ENCODE assay signal across 28 cellular contexts in the genomic region with DNA sequence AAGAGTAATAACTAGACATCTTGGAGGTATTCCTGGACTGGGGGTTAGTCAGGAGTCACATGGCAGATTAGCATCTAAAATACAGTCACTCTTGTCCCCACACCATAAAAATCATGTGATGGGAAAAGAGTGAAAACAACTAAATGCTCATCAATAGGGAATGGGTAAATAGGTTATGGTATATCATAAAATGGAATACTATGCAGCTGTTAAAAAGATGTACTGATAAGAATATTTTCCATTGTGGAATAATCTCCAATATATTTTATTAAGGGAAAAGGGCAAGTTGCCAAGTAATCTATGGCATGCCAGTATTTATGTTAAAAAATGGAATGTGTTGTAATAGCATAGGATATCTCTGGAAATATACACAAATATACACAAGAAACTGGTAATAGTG.
"Had no signal": no experiment of that assay in that cellular context is flagged by ENCODE, and none has a peak within 500 bp of the region (broad histone marks: within the 10 kb centered on the region; RNA-seq: fewer than 3 reads in every experiment).

No MANE protein-coding gene starts in this region.

- H3K27ac ChIP-seq: neural progenitor cell, ovary, parathyroid adenoma, psoas muscle, right lobe of liver, sigmoid colon, stomach, thoracic aorta, thyroid gland, tibial nerve, upper lobe of left lung, vagina had no signal

- H3K4me2 ChIP-seq: neural progenitor cell had no signal

- ATAC-seq: psoas muscle; right cardiac atrium; right lobe of liver; stimulated activated effector memory CD8-positive, alpha-beta T cell treated with anti-CD3 and anti-CD28 coated beads, Interleukin-12 subunit alpha, Interleukin-12 subunit beta, amount 100 ng/mL, for 72 hours; stimulated activated naive B cell treated with anti-CD40 and anti-IgM and Interleukin-4, amounts not matched to agents 10 μg/mL and 1 μg/mL and 100 μg/mL, for 72 hours had no signal

- H3K9me3 ChIP-seq: ovary, psoas muscle, right lobe of liver, sigmoid colon, stomach, thoracic aorta, thyroid gland, vagina had no signal

- H3K27me3 ChIP-seq: neural progenitor cell, ovary, right lobe of liver, sigmoid colon, stomach, thyroid gland, tibial nerve, upper lobe of left lung, vagina had no signal

- H3K27me3 Mint-ChIP-seq: progenitor cell of endocrine pancreas; stimulated activated naive B cell treated with anti-CD40 and anti-IgM and Interleukin-4, amounts not matched to agents 10 μg/mL and 1 μg/mL and 100 μg/mL, for 72 hours had no signal

- H3K79me2 ChIP-seq: parathyroid adenoma had no signal

- H3K9ac ChIP-seq: neural progenitor cell, parathyroid adenoma had no signal

- H3K9me3 Mint-ChIP-seq: stimulated activated effector memory CD8-positive, alpha-beta T cell treated with anti-CD3 and anti-CD28 coated beads, Interleukin-12 subunit alpha, Interleukin-12 subunit beta, amount 100 ng/mL, for 72 hours; stimulated activated naive B cell treated with anti-CD40 and anti-IgM and Interleukin-4, amounts not matched to agents 10 μg/mL and 1 μg/mL and 100 μg/mL, for 72 hours; stimulated activated naive CD8-positive, alpha-beta T cell treated with anti-CD3 and anti-CD28 coated beads, Interleukin-15, Interleukin-2, amounts not matched to agents 100 ng/mL and 50 ng/mL, for 24 hours had no signal

- H3K27ac Mint-ChIP-seq: nephron; neural progenitor cell; progenitor cell of endocrine pancreas; stimulated activated effector memory CD8-positive, alpha-beta T cell treated with anti-CD3 and anti-CD28 coated beads, Interleukin-12 subunit alpha, Interleukin-12 subunit beta, amount 100 ng/mL, for 72 hours; stimulated activated naive B cell treated with anti-CD40 and anti-IgM and Interleukin-4, amounts not matched to agents 10 μg/mL and 1 μg/mL and 100 μg/mL, for 72 hours; stimulated activated naive CD8-positive, alpha-beta T cell treated with anti-CD3 and anti-CD28 coated beads, Interleukin-15, Interleukin-2, amounts not matched to agents 100 ng/mL and 50 ng/mL, for 24 hours had no signal

- H3K36me3 ChIP-seq: ovary, right lobe of liver, sigmoid colon, stomach, thoracic aorta, thyroid gland, tibial nerve, upper lobe of left lung, vagina had no signal

- DNase-seq: occipital lobe; ovary; posterior cingulate gyrus; psoas muscle; right cardiac atrium; right lobe of liver; sigmoid colon; small intestine; stimulated activated CD4-positive, alpha-beta T cell treated with anti-CD3 and anti-CD28 coated beads, Interleukin-15, amount 100 ng/mL, for 24 hours; stimulated activated CD4-positive, alpha-beta T cell treated with anti-CD3 and anti-CD28 coated beads, Interleukin-2, amount 100 ng/mL, for 24 hours; stimulated activated CD4-positive, alpha-beta T cell treated with anti-CD3 and anti-CD28 coated beads, Interleukin-2, amount 100 ng/mL, for 48 hours; stimulated activated CD4-positive, alpha-beta T cell treated with anti-CD3 and anti-CD28 coated beads, Interleukin-4, amount 100 ng/mL, for 24 hours; stimulated activated naive B cell treated with anti-CD40 and anti-IgM and Interleukin-4, amounts not matched to agents 10 μg/mL and 1 μg/mL and 100 μg/mL, for 72 hours; stimulated activated naive CD4-positive, alpha-beta T cell treated with Interleukin-2 at 50 U/mL for 16 hours; stomach; thyroid gland; trophoblast cell; upper lobe of left lung had no signal

- H3K4me1 ChIP-seq: psoas muscle, right lobe of liver had no signal

- FAIRE-seq: small intestine, urothelium cell line had no signal

- H2AFZ ChIP-seq: neural progenitor cell, parathyroid adenoma had no signal

- H3K4me3 ChIP-seq: neural progenitor cell, ovary, psoas muscle, right lobe of liver, sigmoid colon, stomach, thoracic aorta, thyroid gland, tibial nerve, upper lobe of left lung, vagina had no signal

- H3K4me3 Mint-ChIP-seq: nephron; neural progenitor cell; stimulated activated effector memory CD8-positive, alpha-beta T cell treated with anti-CD3 and anti-CD28 coated beads, Interleukin-12 subunit alpha, Interleukin-12 subunit beta, amount 100 ng/mL, for 72 hours; stimulated activated naive B cell treated with anti-CD40 and anti-IgM and Interleukin-4, amounts not matched to agents 10 μg/mL and 1 μg/mL and 100 μg/mL, for 72 hours; stimulated activated naive CD8-positive, alpha-beta T cell treated with anti-CD3 and anti-CD28 coated beads, Interleukin-15, Interleukin-2, amounts not matched to agents 100 ng/mL and 50 ng/mL, for 24 hours had no signal

- H3K36me3 Mint-ChIP-seq: stimulated activated effector memory CD8-positive, alpha-beta T cell treated with anti-CD3 and anti-CD28 coated beads, Interleukin-12 subunit alpha, Interleukin-12 subunit beta, amount 100 ng/mL, for 72 hours had no signal
